10 cellular contexts compared by ENCODE assay signal in the genomic region with DNA sequence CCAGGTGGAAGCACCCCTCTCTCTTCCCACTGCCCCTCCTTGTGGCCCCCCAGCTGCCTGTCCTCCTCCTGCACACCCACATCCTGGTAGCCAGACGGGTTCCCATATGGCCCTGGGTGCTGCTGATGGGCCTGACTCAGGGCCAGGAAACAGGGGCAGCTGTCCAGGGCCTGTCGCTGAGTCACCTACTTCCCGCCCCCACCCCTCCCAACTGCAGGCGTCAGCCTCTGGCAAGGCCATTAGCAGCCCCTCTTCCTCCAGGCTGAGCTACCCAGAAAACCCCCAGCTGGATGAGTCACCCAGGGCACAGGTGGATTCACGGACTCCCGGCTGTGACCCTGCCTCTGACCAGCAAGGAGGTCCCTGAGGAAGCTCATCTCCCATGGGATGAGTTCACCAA. TPM values are rescaled to one million over a fixed set of nuclear protein-coding genes. Genes with fewer than 3 reads are reported as not detected.
DNase-seq lines count a peak whose midpoint lies in the region; ATAC-seq and TF ChIP-seq lines count a peak whose summit lies in the region.
"Had no signal": no experiment of that assay in that cellular context is flagged by ENCODE, and none has a peak within 500 bp of the region (broad histone marks: within the 10 kb centered on the region; RNA-seq: fewer than 3 reads in every experiment).

No MANE protein-coding gene starts in this region.

- intact Hi-C loops in activated T-helper 1 cell treated with anti-CD3 and anti-CD28 coated beads, Interleukin-12 subunit alpha, Interleukin-12 subunit beta, Interleukin-2, Interleukin-4 antibody, amounts not matched to agents 30 ng/mL and 10 ng/mL and 1 ng/mL, durations not matched to agents 14 hours and 24 hours and 36 hours (cut with micrococcal nuclease): no loop called here

- H3K4me1 Mint-ChIP-seq in activated T-helper 1 cell treated with anti-CD3 and anti-CD28 coated beads, Interleukin-12 subunit alpha, Interleukin-12 subunit beta, Interleukin-2, Interleukin-4 antibody, amounts not matched to agents 30 ng/mL and 10 ng/mL and 1 ng/mL, durations not matched to agents 14 hours and 24 hours and 36 hours (ENCODE audit: low read depth): no peaks in the 10 kb centered on the region

- H3K9me3 Mint-ChIP-seq in activated T-helper 1 cell treated with anti-CD3 and anti-CD28 coated beads, Interleukin-12 subunit alpha, Interleukin-12 subunit beta, Interleukin-2, Interleukin-4 antibody, amounts not matched to agents 30 ng/mL and 10 ng/mL and 1 ng/mL, durations not matched to agents 14 hours and 24 hours and 36 hours: no peaks in the 10 kb centered on the region

- no peak for ATAC-seq in HG03565 (IDR thresholded peaks at IDR 0.05; ENCODE audit: unreplicated experiment)

- H3K36me3 Mint-ChIP-seq in activated T-helper 1 cell treated with anti-CD3 and anti-CD28 coated beads, Interleukin-12 subunit alpha, Interleukin-12 subunit beta, Interleukin-2, Interleukin-4 antibody, amounts not matched to agents 30 ng/mL and 10 ng/mL and 1 ng/mL, durations not matched to agents 14 hours and 24 hours and 36 hours (ENCODE audit: low read depth): no peaks in the 10 kb centered on the region

- no peaks in the 10 kb centered on the region for H3K36me3 ChIP-seq in BE2C
- H3K36me3 ChIP-seq: cardiac muscle cell had no signal

- TF ChIP-seq CTCF in BE2C (IDR thresholded peaks at IDR 0.05; ENCODE audit: low read depth, low read length): no peak

- no peak for TF ChIP-seq EP300 in Ishikawa (IDR thresholded peaks at IDR 0.05; ENCODE audit: borderline replicate concordance)

- H3K4me1 ChIP-seq in BE2C: peaks cover 11% of the 10 kb centered on the region

- H3K9me3 ChIP-seq in BE2C: peaks cover 4% of the 10 kb centered on the region

- no peaks in the 10 kb centered on the region for H3K27me3 ChIP-seq in BE2C

- H3K27me3 Mint-ChIP-seq in activated T-helper 1 cell treated with anti-CD3 and anti-CD28 coated beads, Interleukin-12 subunit alpha, Interleukin-12 subunit beta, Interleukin-2, Interleukin-4 antibody, amounts not matched to agents 30 ng/mL and 10 ng/mL and 1 ng/mL, durations not matched to agents 14 hours and 24 hours and 36 hours (ENCODE audit: insufficient read depth): peaks cover 17% of the 10 kb centered on the region

- H3K4me3 ChIP-seq in BE2C (ENCODE audit: low read depth, low read length): no peak overlapping the region
- H3K4me3 ChIP-seq: cardiac muscle cell, SK-N-MC had no signal

- H3K27ac Mint-ChIP-seq in activated T-helper 1 cell treated with anti-CD3 and anti-CD28 coated beads, Interleukin-12 subunit alpha, Interleukin-12 subunit beta, Interleukin-2, Interleukin-4 antibody, amounts not matched to agents 30 ng/mL and 10 ng/mL and 1 ng/mL, durations not matched to agents 14 hours and 24 hours and 36 hours: no peak overlapping the region

- no peak overlapping the region for H3K4me3 Mint-ChIP-seq in activated T-helper 1 cell treated with anti-CD3 and anti-CD28 coated beads, Interleukin-12 subunit alpha, Interleukin-12 subunit beta, Interleukin-2, Interleukin-4 antibody, amounts not matched to agents 30 ng/mL and 10 ng/mL and 1 ng/mL, durations not matched to agents 14 hours and 24 hours and 36 hours

- no peak for TF ChIP-seq RAD21 in Ishikawa (IDR thresholded peaks at IDR 0.05; ENCODE audit: low read depth)

- peak; percentile 93 for DNase-seq in BE2C
- peak; percentile 91 for DNase-seq in astrocyte of the hippocampus (ENCODE audit: low read depth, low spot score)
- peak; percentile 98 for DNase-seq in islet precursor cell
- DNase-seq in activated CD4-positive, CD25-positive, alpha-beta regulatory T cell (lab: John Stamatoyannopoulos, UW): no peak
- no peak for DNase-seq in NCI-H2107 (lab: John Stamatoyannopoulos, UW)
- DNase-seq in activated T-helper 1 cell treated with anti-CD3 and anti-CD28 coated beads, Interleukin-12 subunit alpha, Interleukin-12 subunit beta, Interleukin-2, Interleukin-4 antibody, amounts not matched to agents 30 ng/mL and 10 ng/mL and 1 ng/mL, durations not matched to agents 14 hours and 24 hours and 36 hours (ENCODE audit: low spot score): no peak

TF ChIP-seq in Ishikawa, 13 proteins besides CTCF, POLR2A, EP300 and RAD21:
- TF ChIP-seq NFIC (IDR thresholded peaks at IDR 0.05) (peak; percentile 44), ZBTB7A (IDR thresholded peaks at IDR 0.05; ENCODE audit: low read depth) (peak; percentile 51), CEBPB (IDR thresholded peaks at IDR 0.05) (no peak), TCF12 (IDR thresholded peaks at IDR 0.05; ENCODE audit: low read depth) (0 out of 2 replicates have a peak, but pooled peaks have one; percentile 25)
- TF ChIP-seq, protein P1, sequence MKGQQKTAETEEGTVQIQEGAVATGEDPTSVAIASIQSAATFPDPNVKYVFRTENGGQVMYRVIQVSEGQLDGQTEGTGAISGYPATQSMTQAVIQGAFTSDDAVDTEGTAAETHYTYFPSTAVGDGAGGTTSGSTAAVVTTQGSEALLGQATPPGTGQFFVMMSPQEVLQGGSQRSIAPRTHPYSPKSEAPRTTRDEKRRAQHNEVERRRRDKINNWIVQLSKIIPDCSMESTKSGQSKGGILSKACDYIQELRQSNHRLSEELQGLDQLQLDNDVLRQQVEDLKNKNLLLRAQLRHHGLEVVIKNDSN (IDR thresholded peaks at IDR 0.05): no peak

RNA-seq across cellular contexts. Expression of a gene that starts 6.9 kb away (rescaled TPM):
- 86.9 TPM for polyA plus RNA-seq in BE2C (2012; ENCODE audit: insufficient read depth, insufficient read length, low read depth)
- 0.65 and 0.91 TPM in 2 replicates for total RNA-seq in activated T-helper 1 cell treated with anti-CD3 and anti-CD28 coated beads, Interleukin-12 subunit alpha, Interleukin-12 subunit beta, Interleukin-2, Interleukin-4 antibody, amounts not matched to agents 30 ng/mL and 10 ng/mL and 1 ng/mL, durations not matched to agents 14 hours and 24 hours and 36 hours

Comparison
In these comparisons a context has a peak if more than half of its experiments do, and no peak if none do; other contexts are left out.
1. DNase-seq: peak in BE2C (single experiment), astrocyte of the hippocampus (single experiment) and islet precursor cell (single experiment); none in activated CD4-positive, CD25-positive, alpha-beta regulatory T cell (0 of 4), NCI-H2107 (single experiment) and activated T-helper 1 cell treated with anti-CD3 and anti-CD28 coated beads, Interleukin-12 subunit alpha, Interleukin-12 subunit beta, Interleukin-2, Interleukin-4 antibody, amounts not matched to agents 30 ng/mL and 10 ng/mL and 1 ng/mL, durations not matched to agents 14 hours and 24 hours and 36 hours (single experiment).